ENCODE assay signal across 8 cellular contexts in the genomic region with DNA sequence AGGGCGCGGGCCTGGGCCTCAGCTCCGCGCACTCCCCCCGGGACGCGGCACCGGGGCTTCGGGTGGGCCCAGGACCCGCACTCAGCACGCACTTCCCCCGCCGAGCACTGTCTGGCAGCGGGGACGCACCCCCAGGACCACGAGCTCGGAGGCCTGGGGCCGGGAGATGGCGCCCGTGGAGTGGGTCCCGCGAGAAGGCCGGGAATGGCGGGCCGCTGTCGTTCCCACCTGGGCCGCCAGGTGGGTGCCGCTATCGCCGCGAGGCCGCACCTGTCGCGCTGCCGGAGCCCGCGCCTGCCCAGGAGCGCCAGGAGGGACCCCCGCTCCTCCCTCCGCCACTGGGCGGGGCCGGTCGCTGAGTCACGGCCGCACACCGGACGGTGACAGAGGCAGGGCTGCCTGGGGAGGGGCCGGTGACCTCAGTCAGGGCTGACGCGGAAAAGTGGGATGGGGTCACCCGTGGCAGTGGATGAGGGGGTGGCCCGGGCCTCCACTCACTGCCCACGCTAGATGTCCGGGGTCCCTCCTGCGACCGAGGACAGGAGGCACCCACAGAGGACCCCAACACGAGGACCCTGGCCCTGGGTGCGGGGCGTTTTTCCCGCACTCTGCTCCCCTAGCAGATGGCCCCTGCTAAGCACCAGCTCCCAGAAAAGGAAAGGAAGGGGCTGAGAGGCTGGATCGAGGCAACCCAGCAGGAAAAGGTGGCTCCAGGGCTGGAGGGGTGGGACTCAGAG. TPM values are rescaled to one million over a fixed set of nuclear protein-coding genes. Genes with fewer than 3 reads are reported as not detected.
DNase-seq lines count a peak whose midpoint lies in the region; FAIRE-seq and TF ChIP-seq lines count a peak whose summit lies in the region.

No MANE protein-coding gene starts in this region.

- H3K36me3 Mint-ChIP-seq in CD14-positive monocyte: peaks cover 4 to 7% of the 10 kb centered on the region in 2 donors

- no peaks in the 10 kb centered on the region for H3K9me3 Mint-ChIP-seq in CD14-positive monocyte

- H3K27ac ChIP-seq in thyroid gland: peak overlapping the region; percentile 83 to 90 (median 86)

- no peak for FAIRE-seq in H54 (lab: Jason Lieb, UNC)

- H3K4me1 Mint-ChIP-seq in CD14-positive monocyte: peaks cover 36% of the 10 kb centered on the region

- peak; percentile 19 to 77 for TF ChIP-seq POLR2A in thyroid gland (IDR thresholded peaks at IDR 0.05)
- no peak for TF ChIP-seq POLR2A in H54 (IDR thresholded peaks at IDR 0.05; ENCODE audit: low read depth, low read length)

- H3K27me3 Mint-ChIP-seq in CD14-positive monocyte (ENCODE audit: low read depth in 3 of 3): peaks cover 22 to 44% (median 35%) of the 10 kb centered on the region in 3 donors

- peak overlapping the region; percentile 75 for H3K9ac ChIP-seq in mucosa of stomach (ENCODE audit: low read length)

- peaks cover 51% of the 10 kb centered on the region for H3K4me1 ChIP-seq in mucosa of stomach (ENCODE audit: control insufficient read depth, insufficient read depth, low read length)
- peaks cover 52 to 83% of the 10 kb centered on the region in 2 donors for H3K4me1 ChIP-seq in thyroid gland

- H3K4me3 Mint-ChIP-seq in CD14-positive monocyte: peak overlapping the region in 1 of 2 donors; percentile 46

- peak overlapping the region in 4 of 7 donors; percentile 5 to 72 (median 69) for H3K27ac Mint-ChIP-seq in CD14-positive monocyte

- H3K36me3 ChIP-seq in mucosa of stomach (ENCODE audit: control insufficient read depth, insufficient read depth, low read length) (no peaks in the 10 kb centered on the region), thyroid gland (no peaks in the 10 kb centered on the region)

- TF ChIP-seq CTCF in CD14-positive monocyte (IDR thresholded peaks at IDR 0.05) (peak; percentile 40), thyroid gland (IDR thresholded peaks at IDR 0.05) (peak; percentile 57 to 92 (median 83))

- no peak overlapping the region for H3K4me3 ChIP-seq in mucosa of stomach (ENCODE audit: low read length)
- peak overlapping the region; percentile 3 to 51 (median 35) for H3K4me3 ChIP-seq in thyroid gland (replicated peaks in 1 of 3)

- DNase-seq in CD14-positive monocyte (ENCODE audit: low spot score) (peak; percentile 86), HT-29 (ENCODE audit: low spot score) (peak; percentile 81), thyroid gland (peak; percentile 89), H54 (ENCODE audit: insufficient read length, low spot score) (no peak), AG20443 (ENCODE audit: low spot score) (no peak)
- DNase-seq in activated CD4-positive, alpha-beta T cell treated with anti-CD3 and anti-CD28 coated beads for 4 hours: peak; percentile 67 to 71
- peak; percentile 58 for DNase-seq in effector CD8-positive, alpha-beta T cell (lab: John Stamatoyannopoulos, UW)

- intact Hi-C loops in CD14-positive monocyte (cut with micrococcal nuclease): loop anchor here in 1 of 2 donors (2.0 kb wide), 1 partner anchor 33 kb away; a partner anchor contains a TSS
- intact Hi-C loops in thyroid gland (cut with DNase I): no loop called here

- H3K27me3 ChIP-seq in mucosa of stomach (ENCODE audit: control insufficient read depth, insufficient read depth, low read length) (peaks cover 21% of the 10 kb centered on the region), thyroid gland (no peaks in the 10 kb centered on the region)

- WGBS in thyroid gland, 2 donors: 0% methylated on average over 1 to 6 of the region's 61 CpGs

- H3K9me3 ChIP-seq in mucosa of stomach (ENCODE audit: control insufficient read depth, low read length) (no peaks in the 10 kb centered on the region), thyroid gland (no peaks in the 10 kb centered on the region)

RNA-seq across cellular contexts. Expression of a gene that starts 6.9 kb away (rescaled TPM):
- 1,000 to 10,000 TPM; 1,133 to 1,620 TPM for polyA plus RNA-seq in CD14-positive monocyte
- total RNA-seq in HT-29 (2014; rRNA removed; shearing (Covaris generic)): 3,401 and 4,670 TPM in 2 replicates
- total RNA-seq in thyroid gland: 1,000 to 10,000 TPM; 1,168 to 4,304 (median 2,945) TPM

RNA-seq across cellular contexts. Expression of a gene that starts 8.7 kb away (rescaled TPM):
- polyA plus RNA-seq in CD14-positive monocyte: not detected
- 4.3 and 4.7 TPM in 2 replicates for total RNA-seq in HT-29 (2014; rRNA removed; shearing (Covaris generic))
- 10 to 100 TPM in 3 of 4 donors, 1 to 10 TPM in 1; 9.7 to 20.7 (median 17.0) TPM for total RNA-seq in thyroid gland

RNA-seq across cellular contexts. Expression of a gene that starts 32.7 kb away (rescaled TPM):
- 10 to 100 TPM; 10.3 to 13.9 TPM for polyA plus RNA-seq in CD14-positive monocyte
- 67.5 and 70.9 TPM in 2 replicates for total RNA-seq in HT-29 (2014; rRNA removed; shearing (Covaris generic))
- total RNA-seq in thyroid gland: 10 to 100 TPM; 24.1 to 35.2 (median 31.0) TPM

Comparison
In these comparisons a context has a peak if more than half of its experiments do, and no peak if none do; other contexts are left out.
1. DNase-seq: peak in CD14-positive monocyte (single experiment), HT-29 (single experiment), activated CD4-positive, alpha-beta T cell treated with anti-CD3 and anti-CD28 coated beads for 4 hours (2 of 2), effector CD8-positive, alpha-beta T cell (single experiment) and thyroid gland (2 of 2); none in H54 (single experiment) and AG20443 (single experiment).